In genomic region chr5:177133119-177133844, GRCh38 we compare ENCODE assay signal across 8 cellular contexts. TPM values are rescaled to one million over a fixed set of nuclear protein-coding genes. Genes with fewer than 3 reads are reported as not detected.
DNase-seq lines count a peak whose midpoint lies in the region; ATAC-seq and TF ChIP-seq lines count a peak whose summit lies in the region.

A gene with protein sequence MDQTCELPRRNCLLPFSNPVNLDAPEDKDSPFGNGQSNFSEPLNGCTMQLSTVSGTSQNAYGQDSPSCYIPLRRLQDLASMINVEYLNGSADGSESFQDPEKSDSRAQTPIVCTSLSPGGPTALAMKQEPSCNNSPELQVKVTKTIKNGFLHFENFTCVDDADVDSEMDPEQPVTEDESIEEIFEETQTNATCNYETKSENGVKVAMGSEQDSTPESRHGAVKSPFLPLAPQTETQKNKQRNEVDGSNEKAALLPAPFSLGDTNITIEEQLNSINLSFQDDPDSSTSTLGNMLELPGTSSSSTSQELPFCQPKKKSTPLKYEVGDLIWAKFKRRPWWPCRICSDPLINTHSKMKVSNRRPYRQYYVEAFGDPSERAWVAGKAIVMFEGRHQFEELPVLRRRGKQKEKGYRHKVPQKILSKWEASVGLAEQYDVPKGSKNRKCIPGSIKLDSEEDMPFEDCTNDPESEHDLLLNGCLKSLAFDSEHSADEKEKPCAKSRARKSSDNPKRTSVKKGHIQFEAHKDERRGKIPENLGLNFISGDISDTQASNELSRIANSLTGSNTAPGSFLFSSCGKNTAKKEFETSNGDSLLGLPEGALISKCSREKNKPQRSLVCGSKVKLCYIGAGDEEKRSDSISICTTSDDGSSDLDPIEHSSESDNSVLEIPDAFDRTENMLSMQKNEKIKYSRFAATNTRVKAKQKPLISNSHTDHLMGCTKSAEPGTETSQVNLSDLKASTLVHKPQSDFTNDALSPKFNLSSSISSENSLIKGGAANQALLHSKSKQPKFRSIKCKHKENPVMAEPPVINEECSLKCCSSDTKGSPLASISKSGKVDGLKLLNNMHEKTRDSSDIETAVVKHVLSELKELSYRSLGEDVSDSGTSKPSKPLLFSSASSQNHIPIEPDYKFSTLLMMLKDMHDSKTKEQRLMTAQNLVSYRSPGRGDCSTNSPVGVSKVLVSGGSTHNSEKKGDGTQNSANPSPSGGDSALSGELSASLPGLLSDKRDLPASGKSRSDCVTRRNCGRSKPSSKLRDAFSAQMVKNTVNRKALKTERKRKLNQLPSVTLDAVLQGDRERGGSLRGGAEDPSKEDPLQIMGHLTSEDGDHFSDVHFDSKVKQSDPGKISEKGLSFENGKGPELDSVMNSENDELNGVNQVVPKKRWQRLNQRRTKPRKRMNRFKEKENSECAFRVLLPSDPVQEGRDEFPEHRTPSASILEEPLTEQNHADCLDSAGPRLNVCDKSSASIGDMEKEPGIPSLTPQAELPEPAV (N-terminal part only) (plus strand): TSS chr5:177133773. CDS start chr5:177135104, 1,331 bp downstream.

- DNase-seq in DND-41, result peak; percentile 81
- peak; percentile 81 to 93 (median 88) for DNase-seq in T-cell
- DNase-seq in adrenal gland, result peak; percentile 84 to 93 (median 89)
- peak; percentile 91 for DNase-seq in left cardiac atrium
- peak; percentile 81 for DNase-seq in prostate gland (ENCODE audit: low spot score)
- DNase-seq in upper lobe of right lung, result peak; percentile 96

- peaks cover 40% of the 10 kb centered on the region for H3K79me2 ChIP-seq in DND-41 (ENCODE audit: insufficient read depth, low read length)

- no peak for TF ChIP-seq EP300 in Ishikawa (IDR thresholded peaks at IDR 0.05; ENCODE audit: borderline replicate concordance)

- H4K20me1 ChIP-seq in DND-41 (ENCODE audit: insufficient read depth, low read length), result no peaks in the 10 kb centered on the region

- H3K4me2 ChIP-seq in DND-41 (ENCODE audit: insufficient read depth, low read length), result peak within 1 kb of the TSS; percentile 67

- H3K36me3 ChIP-seq in DND-41 (ENCODE audit: insufficient read depth, low read length) (peaks cover 28% of the 10 kb centered on the region), adrenal gland (replicated peaks in 1 of 2) (peaks cover 0 to 20% of the 10 kb centered on the region in 2 donors), prostate gland (no peaks in the 10 kb centered on the region), upper lobe of right lung (peaks cover 34% of the 10 kb centered on the region)

- H2AFZ ChIP-seq in DND-41 (ENCODE audit: low read depth, low read length), result peak within 1 kb of the TSS; percentile 90

- peak within 1 kb of the TSS; percentile 84 for H3K9ac ChIP-seq in DND-41 (ENCODE audit: low read depth, low read length)

- intact Hi-C loops in adrenal gland (cut with DNase I), result loop anchor here in 1 of 2 donors (10.0 kb wide), 1 partner anchor 172 kb away; the partner anchor contains the start of genes PRELID1 and RAB24
- intact Hi-C loops in left cardiac atrium (cut with DNase I), result loop anchor here in 1 of 2 donors (10.0 kb wide), 1 partner anchor 72 kb away; no protein-coding TSS in a partner anchor
- intact Hi-C loops in prostate gland (cut with DNase I), result loop anchor here (5.0 kb wide), 1 partner anchor 234 kb away; no protein-coding TSS in a partner anchor
- intact Hi-C loops in upper lobe of right lung (cut with DNase I), result no loop called here

- peak within 1 kb of the TSS; percentile 56 to 71 for H3K4me3 ChIP-seq in DND-41 (ENCODE audit: low read depth in 1 of 2, low read length in 2 of 2)
- peak within 1 kb of the TSS; percentile 33 to 73 (median 50) for H3K4me3 ChIP-seq in adrenal gland
- peak within 1 kb of the TSS; percentile 74 for H3K4me3 ChIP-seq in prostate gland
- peak within 1 kb of the TSS; percentile 87 for H3K4me3 ChIP-seq in upper lobe of right lung

- no peaks in the 10 kb centered on the region for H3K27me3 Mint-ChIP-seq in T-cell

- H3K9me3 ChIP-seq in DND-41 (ENCODE audit: insufficient read depth, low read length, severe bottlenecking) (no peaks in the 10 kb centered on the region), adrenal gland (replicated peaks in 1 of 3) (no peaks in the 10 kb centered on the region), prostate gland (no peaks in the 10 kb centered on the region), upper lobe of right lung (no peaks in the 10 kb centered on the region)

- CTCF ChIA-PET in T-cell (lab: Charles Lee), result no interaction called here

- peak within 1 kb of the TSS; percentile 84 to 85 (median 84) for H3K4me3 Mint-ChIP-seq in T-cell

- H3K27ac ChIP-seq in DND-41 (ENCODE audit: low read length) (peak within 1 kb of the TSS; percentile 71), adrenal gland (peak within 1 kb of the TSS; percentile 39 to 95 (median 89)), prostate gland (peak within 1 kb of the TSS; percentile 86 to 91), upper lobe of right lung (peak within 1 kb of the TSS; percentile 93)

- POLR2A ChIA-PET in T-cell (lab: Charles Lee), result interaction anchor here in 1 of 2 donors (0.7 kb wide), 1 partner anchor 445 kb away, joined by 10 read pairs; no protein-coding TSS in a partner anchor

- 1 to 2% (median 1%) methylated on average over 17 to 84 of the region's 89 CpGs; no CpG with 5 or more reads in 1 of the 4 donors for WGBS in adrenal gland, 4 donors
- under 1% methylated on average over 57 of the region's 89 CpGs for WGBS in prostate gland

- TF ChIP-seq RAD21 in Ishikawa (IDR thresholded peaks at IDR 0.05; ENCODE audit: low read depth), result no peak

- peaks cover 34% of the 10 kb centered on the region for H3K4me1 ChIP-seq in DND-41 (ENCODE audit: insufficient read depth, low read length)
- H3K4me1 ChIP-seq in adrenal gland (replicated peaks in 1 of 2), result peaks cover 27 to 44% of the 10 kb centered on the region in 2 donors
- H3K4me1 ChIP-seq in prostate gland (replicated peaks), result peaks cover 9% of the 10 kb centered on the region
- H3K4me1 ChIP-seq in upper lobe of right lung, result peaks cover 36% of the 10 kb centered on the region

- TF ChIP-seq CTCF in DND-41 (IDR thresholded peaks at IDR 0.05; ENCODE audit: borderline replicate concordance, extremely low read depth, low read length, poor library complexity, severe bottlenecking), result no peak
- TF ChIP-seq CTCF in adrenal gland (IDR thresholded peaks at IDR 0.05), result no peak
- no peak for TF ChIP-seq CTCF in prostate gland (IDR thresholded peaks at IDR 0.05)
- no peak for TF ChIP-seq CTCF in upper lobe of right lung (IDR thresholded peaks at IDR 0.05)

- TF ChIP-seq POLR2A in adrenal gland (IDR thresholded peaks at IDR 0.05) (peak; percentile 45 to 64), prostate gland (IDR thresholded peaks at IDR 0.05) (peak; percentile 46)

- H3K9me3 Mint-ChIP-seq in T-cell, result no peaks in the 10 kb centered on the region

- ATAC-seq in DND-41 (ENCODE audit: insufficient read depth, low read depth) (peak; percentile 70), GM21526 (IDR thresholded peaks at IDR 0.05; ENCODE audit: low FRiP score, unreplicated experiment) (peak; percentile 44), T-cell (replicated peaks in 1 of 4) (peak; percentile 69 to 77 (median 72)), left cardiac atrium (peak; percentile 82 to 85), upper lobe of right lung (peak; percentile 90)

- H3K27ac Mint-ChIP-seq in T-cell, result peak within 1 kb of the TSS; percentile 89 to 91

- H3K4me1 Mint-ChIP-seq in T-cell, result peaks cover 57 to 67% (median 61%) of the 10 kb centered on the region in 3 donors

- peaks cover 9% of the 10 kb centered on the region for H3K36me3 Mint-ChIP-seq in T-cell

- H3K27me3 ChIP-seq in DND-41 (ENCODE audit: insufficient read depth, low read length, poor library complexity) (no peaks in the 10 kb centered on the region), adrenal gland (no peaks in the 10 kb centered on the region), prostate gland (replicated peaks; ENCODE audit: insufficient read depth) (no peaks in the 10 kb centered on the region), upper lobe of right lung (no peaks in the 10 kb centered on the region)

TF ChIP-seq in Ishikawa, 13 proteins besides CTCF, POLR2A, EP300 and RAD21:
- no peak for TF ChIP-seq CREB1 (IDR thresholded peaks at IDR 0.05; ENCODE audit: low read depth)
- no peak for TF ChIP-seq TCF12 (IDR thresholded peaks at IDR 0.05; ENCODE audit: low read depth)
- TF ChIP-seq MAX (IDR thresholded peaks at IDR 0.05), result peak; percentile 58; the same call in 1 of the 2 replicates
- 0 out of 2 replicates have a peak, but pooled peaks have one; percentile 48 for TF ChIP-seq ZBTB7A (IDR thresholded peaks at IDR 0.05; ENCODE audit: low read depth)

RNA-seq across cellular contexts. Expression of the gene that starts here (rescaled TPM):
- total RNA-seq in T-cell (100 to 1,000 TPM in 3 of 5 donors, 10 to 100 TPM in 2; 89.5 to 113 (median 103) TPM), adrenal gland (10 to 100 TPM; 21.3 to 64.8 (median 48.8) TPM), left cardiac atrium (10 to 100 TPM; 40.6 to 44.2 TPM), prostate gland (10 to 100 TPM; 37.2 to 53.9 TPM), upper lobe of right lung (67.7 TPM)
- 10 to 100 TPM in 2 of 3 donors, 1 to 10 TPM in 1; 6.4 to 22.9 (median 10.2) TPM for polyA plus RNA-seq in adrenal gland

Comparison
In these comparisons a context has a peak if more than half of its experiments do, and no peak if none do; other contexts are left out.
1. Peak in every context shown above with its lines: DNase-seq, ATAC-seq, H3K4me3 ChIP-seq and H3K27ac ChIP-seq.